ENCODE assay signal across 15 cellular contexts in the genomic region with DNA sequence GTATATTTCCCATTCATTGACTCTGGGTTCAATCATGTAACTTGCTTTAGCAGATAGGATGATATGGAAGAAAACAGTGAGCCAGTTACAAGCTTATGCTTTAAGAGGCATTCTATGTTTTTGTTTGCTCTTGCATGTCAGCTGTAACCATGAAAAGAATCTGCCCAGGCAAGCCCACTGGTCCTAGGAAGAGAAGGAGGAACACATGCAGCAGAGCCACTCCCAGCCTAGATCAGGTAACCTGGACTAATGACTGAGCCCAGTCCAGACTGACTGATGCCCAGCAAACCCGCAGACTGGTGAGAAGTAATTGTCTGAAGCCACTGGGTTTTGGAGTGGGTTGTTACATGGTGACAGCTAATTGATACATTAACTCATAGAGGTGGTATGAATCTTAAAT.
DNase-seq lines count a peak whose midpoint lies in the region; ATAC-seq and TF ChIP-seq lines count a peak whose summit lies in the region.
"Had no signal": no experiment of that assay in that cellular context is flagged by ENCODE, and none has a peak within 500 bp of the region (broad histone marks: within the 10 kb centered on the region; RNA-seq: fewer than 3 reads in every experiment).

No MANE protein-coding gene starts in this region.

- no peak for TF ChIP-seq CTCF in RWPE1 (conservative IDR thresholded peaks at IDR 0.05; ENCODE audit: low read depth)

- no peak overlapping the region for H3K4me3 ChIP-seq in BLaER1 treated with 17β-estradiol and CSF1 and Interleukin-3, amounts not matched to agents 10 nM and 100 nM
- H3K4me3 ChIP-seq: body of pancreas, pancreas, tibial nerve had no signal

- in situ Hi-C loops in KBM-7 (cut with MboI; ENCODE audit: low pct_unique_long_range_greater_than_20kb, low sequenced_read_pairs): no loop called here

- peaks cover 0 to 22% (median 11%) of the 10 kb centered on the region in 11 experiments; a peak in 8 of 22 replicates for H4K20me1 ChIP-seq in BLaER1 treated with 17β-estradiol and CSF1 and Interleukin-3, amounts not matched to agents 10 nM and 100 nM

- peak overlapping the region in 6 of 11 experiments; percentile 15 to 46 (median 28); a peak in 9 of 22 replicates for H3K4me2 ChIP-seq in BLaER1 treated with 17β-estradiol and CSF1 and Interleukin-3, amounts not matched to agents 10 nM and 100 nM

- H3K27ac ChIP-seq in BLaER1 treated with 17β-estradiol and CSF1 and Interleukin-3, amounts not matched to agents 10 nM and 100 nM: no peak overlapping the region
- peak overlapping the region; percentile 66 for H3K27ac ChIP-seq in RWPE1
- H3K27ac ChIP-seq: body of pancreas, pancreas, tibial nerve had no signal

- peaks cover 0 to 21% (median 14%) of the 10 kb centered on the region in 10 experiments; a peak in 14 of 20 replicates for H3K4me1 ChIP-seq in BLaER1 treated with 17β-estradiol and CSF1 and Interleukin-3, amounts not matched to agents 10 nM and 100 nM
- H3K4me1 ChIP-seq: body of pancreas, pancreas, tibial nerve had no signal

- CTCF ChIA-PET in RWPE1 (lab: Yijun Ruan, JAX): interaction anchor here (0.6 kb wide), 1 partner anchor 1226 kb away, joined by 5 read pairs; no protein-coding TSS in a partner anchor

- H3K9me3 ChIP-seq in BLaER1 treated with 17β-estradiol and CSF1 and Interleukin-3, amounts not matched to agents 10 nM and 100 nM (replicated peaks in 1 of 11): peaks cover 0 to 20% (median 11%) of the 10 kb centered on the region in 11 experiments; a peak in 12 of 22 replicates
- H3K9me3 ChIP-seq: body of pancreas, pancreas, tibial nerve had no signal

- no peak for ATAC-seq in SK-N-SH treated with all-trans-retinoic acid at 6 μM for 48 hours
- ATAC-seq in stimulated activated naive CD8-positive, alpha-beta T cell treated with anti-CD3 and anti-CD28 coated beads, Interleukin-15, Interleukin-2, amounts not matched to agents 100 U/mL and 50 U/mL, for 24 hours: no peak
- ATAC-seq: body of pancreas, pancreas had no signal

- POLR2A ChIA-PET in RWPE1 (lab: Yijun Ruan, JAX; ENCODE audit: low non-redundant PET): no interaction called here

- peak; percentile 3 for DNase-seq in KBM-7
- peak; percentile 31 for DNase-seq in RWPE1 (ENCODE audit: low spot score)
- DNase-seq in islet precursor cell: peak; percentile 63
- DNase-seq in activated naive CD4-positive, alpha-beta T cell (lab: John Stamatoyannopoulos, UW): no peak
- DNase-seq in stimulated activated naive CD8-positive, alpha-beta T cell treated with anti-CD3 and anti-CD28 coated beads, Interleukin-15, Interleukin-2, amounts not matched to agents 100 U/mL and 50 U/mL, for 24 hours: no peak
- no peak for DNase-seq in stimulated activated CD4-positive, alpha-beta T cell treated with anti-CD3 and anti-CD28 coated beads, Interleukin-2, amount 100 ng/mL, for 24 hours
- DNase-seq: activated CD4-positive, alpha-beta memory T cell treated with anti-CD3 and anti-CD28 coated beads, Interleukin-2, amount 10 ng/mL, durations not matched to agents 7 days and 5 days; activated gamma-delta T cell; body of pancreas; effector CD4-positive, alpha-beta T cell; NCI-H1048; pancreas had no signal

- no peak overlapping the region for H3K9ac ChIP-seq in BLaER1 treated with 17β-estradiol and CSF1 and Interleukin-3, amounts not matched to agents 10 nM and 100 nM

- no peaks in the 10 kb centered on the region for H3K36me3 ChIP-seq in BLaER1 treated with 17β-estradiol and CSF1 and Interleukin-3, amounts not matched to agents 10 nM and 100 nM
- H3K36me3 ChIP-seq: pancreas, tibial nerve had no signal

- H3K27me3 ChIP-seq in BLaER1 treated with 17β-estradiol and CSF1 and Interleukin-3, amounts not matched to agents 10 nM and 100 nM: peaks cover 90 to 97% (median 96%) of the 10 kb centered on the region in 11 experiments
- H3K27me3 ChIP-seq: body of pancreas had no signal

TF ChIP-seq in SK-N-SH treated with all-trans-retinoic acid at 6 μM for 48 hours, 23 proteins besides CTCF, POLR2A, EP300 and RAD21:
- TF ChIP-seq, protein P1, sequence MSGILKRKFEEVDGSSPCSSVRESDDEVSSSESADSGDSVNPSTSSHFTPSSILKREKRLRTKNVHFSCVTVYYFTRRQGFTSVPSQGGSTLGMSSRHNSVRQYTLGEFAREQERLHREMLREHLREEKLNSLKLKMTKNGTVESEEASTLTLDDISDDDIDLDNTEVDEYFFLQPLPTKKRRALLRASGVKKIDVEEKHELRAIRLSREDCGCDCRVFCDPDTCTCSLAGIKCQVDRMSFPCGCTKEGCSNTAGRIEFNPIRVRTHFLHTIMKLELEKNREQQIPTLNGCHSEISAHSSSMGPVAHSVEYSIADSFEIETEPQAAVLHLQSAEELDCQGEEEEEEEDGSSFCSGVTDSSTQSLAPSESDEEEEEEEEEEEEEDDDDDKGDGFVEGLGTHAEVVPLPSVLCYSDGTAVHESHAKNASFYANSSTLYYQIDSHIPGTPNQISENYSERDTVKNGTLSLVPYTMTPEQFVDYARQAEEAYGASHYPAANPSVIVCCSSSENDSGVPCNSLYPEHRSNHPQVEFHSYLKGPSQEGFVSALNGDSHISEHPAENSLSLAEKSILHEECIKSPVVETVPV (CRISPR knock-in tag; IDR thresholded peaks at IDR 0.05): no peak
- TF ChIP-seq PPARA (CRISPR knock-in tag; IDR thresholded peaks at IDR 0.05; ENCODE audit: borderline replicate concordance): no peak
- no peak for TF ChIP-seq OSR1 (CRISPR knock-in tag; IDR thresholded peaks at IDR 0.05)
- TF ChIP-seq ZNF70 (CRISPR knock-in tag; IDR thresholded peaks at IDR 0.05): no peak
- no peak for TF ChIP-seq SNAI2 (CRISPR knock-in tag; IDR thresholded peaks at IDR 0.05)
- TF ChIP-seq ZFP3 (CRISPR knock-in tag; IDR thresholded peaks at IDR 0.05): no peak
- TF ChIP-seq, protein P2, sequence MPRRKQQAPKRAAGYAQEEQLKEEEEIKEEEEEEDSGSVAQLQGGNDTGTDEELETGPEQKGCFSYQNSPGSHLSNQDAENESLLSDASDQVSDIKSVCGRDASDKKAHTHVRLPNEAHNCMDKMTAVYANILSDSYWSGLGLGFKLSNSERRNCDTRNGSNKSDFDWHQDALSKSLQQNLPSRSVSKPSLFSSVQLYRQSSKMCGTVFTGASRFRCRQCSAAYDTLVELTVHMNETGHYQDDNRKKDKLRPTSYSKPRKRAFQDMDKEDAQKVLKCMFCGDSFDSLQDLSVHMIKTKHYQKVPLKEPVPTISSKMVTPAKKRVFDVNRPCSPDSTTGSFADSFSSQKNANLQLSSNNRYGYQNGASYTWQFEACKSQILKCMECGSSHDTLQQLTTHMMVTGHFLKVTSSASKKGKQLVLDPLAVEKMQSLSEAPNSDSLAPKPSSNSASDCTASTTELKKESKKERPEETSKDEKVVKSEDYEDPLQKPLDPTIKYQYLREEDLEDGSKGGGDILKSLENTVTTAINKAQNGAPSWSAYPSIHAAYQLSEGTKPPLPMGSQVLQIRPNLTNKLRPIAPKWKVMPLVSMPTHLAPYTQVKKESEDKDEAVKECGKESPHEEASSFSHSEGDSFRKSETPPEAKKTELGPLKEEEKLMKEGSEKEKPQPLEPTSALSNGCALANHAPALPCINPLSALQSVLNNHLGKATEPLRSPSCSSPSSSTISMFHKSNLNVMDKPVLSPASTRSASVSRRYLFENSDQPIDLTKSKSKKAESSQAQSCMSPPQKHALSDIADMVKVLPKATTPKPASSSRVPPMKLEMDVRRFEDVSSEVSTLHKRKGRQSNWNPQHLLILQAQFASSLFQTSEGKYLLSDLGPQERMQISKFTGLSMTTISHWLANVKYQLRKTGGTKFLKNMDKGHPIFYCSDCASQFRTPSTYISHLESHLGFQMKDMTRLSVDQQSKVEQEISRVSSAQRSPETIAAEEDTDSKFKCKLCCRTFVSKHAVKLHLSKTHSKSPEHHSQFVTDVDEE (CRISPR knock-in tag; IDR thresholded peaks at IDR 0.05): no peak
- TF ChIP-seq ZC3H10 (CRISPR knock-in tag; IDR thresholded peaks at IDR 0.05): no peak
- TF ChIP-seq GLIS3 (CRISPR knock-in tag; IDR thresholded peaks at IDR 0.05): no peak
- TF ChIP-seq ZNF565 (CRISPR knock-in tag; conservative IDR thresholded peaks at IDR 0.05; ENCODE audit: low read depth): no peak
- TF ChIP-seq ESRRG (CRISPR knock-in tag; IDR thresholded peaks at IDR 0.05): no peak
- TF ChIP-seq TCF4 (CRISPR knock-in tag; IDR thresholded peaks at IDR 0.05; ENCODE audit: borderline replicate concordance): no peak
- TF ChIP-seq RARB (CRISPR knock-in tag; IDR thresholded peaks at IDR 0.05): no peak
- no peak for TF ChIP-seq BACH2 (CRISPR knock-in tag; IDR thresholded peaks at IDR 0.05; ENCODE audit: borderline replicate concordance)
- TF ChIP-seq, protein P3, sequence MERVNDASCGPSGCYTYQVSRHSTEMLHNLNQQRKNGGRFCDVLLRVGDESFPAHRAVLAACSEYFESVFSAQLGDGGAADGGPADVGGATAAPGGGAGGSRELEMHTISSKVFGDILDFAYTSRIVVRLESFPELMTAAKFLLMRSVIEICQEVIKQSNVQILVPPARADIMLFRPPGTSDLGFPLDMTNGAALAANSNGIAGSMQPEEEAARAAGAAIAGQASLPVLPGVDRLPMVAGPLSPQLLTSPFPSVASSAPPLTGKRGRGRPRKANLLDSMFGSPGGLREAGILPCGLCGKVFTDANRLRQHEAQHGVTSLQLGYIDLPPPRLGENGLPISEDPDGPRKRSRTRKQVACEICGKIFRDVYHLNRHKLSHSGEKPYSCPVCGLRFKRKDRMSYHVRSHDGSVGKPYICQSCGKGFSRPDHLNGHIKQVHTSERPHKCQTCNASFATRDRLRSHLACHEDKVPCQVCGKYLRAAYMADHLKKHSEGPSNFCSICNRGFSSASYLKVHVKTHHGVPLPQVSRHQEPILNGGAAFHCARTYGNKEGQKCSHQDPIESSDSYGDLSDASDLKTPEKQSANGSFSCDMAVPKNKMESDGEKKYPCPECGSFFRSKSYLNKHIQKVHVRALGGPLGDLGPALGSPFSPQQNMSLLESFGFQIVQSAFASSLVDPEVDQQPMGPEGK (CRISPR knock-in tag; IDR thresholded peaks at IDR 0.05; ENCODE audit: borderline replicate concordance): no peak
- no peak for TF ChIP-seq ZFP30 (CRISPR knock-in tag; IDR thresholded peaks at IDR 0.05)
- TF ChIP-seq, protein P4, sequence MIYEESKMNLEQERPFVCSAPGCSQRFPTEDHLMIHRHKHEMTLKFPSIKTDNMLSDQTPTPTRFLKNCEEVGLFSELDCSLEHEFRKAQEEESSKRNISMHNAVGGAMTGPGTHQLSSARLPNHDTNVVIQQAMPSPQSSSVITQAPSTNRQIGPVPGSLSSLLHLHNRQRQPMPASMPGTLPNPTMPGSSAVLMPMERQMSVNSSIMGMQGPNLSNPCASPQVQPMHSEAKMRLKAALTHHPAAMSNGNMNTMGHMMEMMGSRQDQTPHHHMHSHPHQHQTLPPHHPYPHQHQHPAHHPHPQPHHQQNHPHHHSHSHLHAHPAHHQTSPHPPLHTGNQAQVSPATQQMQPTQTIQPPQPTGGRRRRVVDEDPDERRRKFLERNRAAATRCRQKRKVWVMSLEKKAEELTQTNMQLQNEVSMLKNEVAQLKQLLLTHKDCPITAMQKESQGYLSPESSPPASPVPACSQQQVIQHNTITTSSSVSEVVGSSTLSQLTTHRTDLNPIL (CRISPR knock-in tag; IDR thresholded peaks at IDR 0.05; ENCODE audit: low read depth): no peak
- no peak for TF ChIP-seq ZNF8 (CRISPR knock-in tag; IDR thresholded peaks at IDR 0.05)
- TF ChIP-seq TOX (CRISPR knock-in tag; IDR thresholded peaks at IDR 0.05; ENCODE audit: borderline replicate concordance): no peak

Comparison
In these comparisons a context has a peak if more than half of its experiments do, and no peak if none do; other contexts are left out.
1. DNase-seq: peak in KBM-7 (single experiment), RWPE1 (single experiment) and islet precursor cell (single experiment); none in activated naive CD4-positive, alpha-beta T cell (0 of 4), stimulated activated naive CD8-positive, alpha-beta T cell treated with anti-CD3 and anti-CD28 coated beads, Interleukin-15, Interleukin-2, amounts not matched to agents 100 U/mL and 50 U/mL, for 24 hours (single experiment) and stimulated activated CD4-positive, alpha-beta T cell treated with anti-CD3 and anti-CD28 coated beads, Interleukin-2, amount 100 ng/mL, for 24 hours (0 of 2).